In genomic region chr7:154503962-154504550, GRCh38 we compare ENCODE assay signal across 8 cellular contexts.
DNase-seq lines count a peak whose midpoint lies in the region; ATAC-seq and TF ChIP-seq lines count a peak whose summit lies in the region.

No MANE protein-coding gene starts in this region.

- POLR2A ChIA-PET in PC-3 (lab: Charles Lee; ENCODE audit: unreplicated experiment) = no interaction called here

- H3K4me1 ChIP-seq in PC-3 (ENCODE audit: insufficient read depth, low read length) (no peaks in the 10 kb centered on the region), gastrocnemius medialis (no peaks in the 10 kb centered on the region), tibial nerve (no peaks in the 10 kb centered on the region)

- H3K27me3 ChIP-seq in PC-3 (ENCODE audit: low read length) = no peaks in the 10 kb centered on the region
- H3K27me3 ChIP-seq in gastrocnemius medialis = no peaks in the 10 kb centered on the region
- H3K27me3 ChIP-seq in tibial nerve = no peaks in the 10 kb centered on the region

- no peaks in the 10 kb centered on the region for H3K9me3 ChIP-seq in PC-3 (ENCODE audit: low read length)
- H3K9me3 ChIP-seq in gastrocnemius medialis = no peaks in the 10 kb centered on the region
- peaks cover 0 to 15% (median 0%) of the 10 kb centered on the region in 4 donors for H3K9me3 ChIP-seq in tibial nerve

- in situ Hi-C loops in G401 (cut with HindIII; ENCODE audit: low sequenced_read_pairs) (no loop called here), gastrocnemius medialis (cut with MboI; ENCODE audit: low sequenced_read_pairs in 4 of 4) (no loop called here)

- ATAC-seq in PC-3 (no peak), gastrocnemius medialis (peak in 1 of 2 donors; percentile 46)

- H3F3A ChIP-seq in PC-3 (ENCODE audit: low read length, unreplicated experiment) = no peaks in the 10 kb centered on the region

- no TSS peak for BruUV-seq in PC-3 (replicated peaks; lab: Mats Ljungman, UMichigan)

- H3K36me3 ChIP-seq in PC-3 (ENCODE audit: low read depth, low read length) (no peaks in the 10 kb centered on the region), gastrocnemius medialis (no peaks in the 10 kb centered on the region), tibial nerve (no peaks in the 10 kb centered on the region)

- H3K4me3 ChIP-seq in PC-3 (ENCODE audit: low read length) = no peak overlapping the region
- no peak overlapping the region for H3K4me3 ChIP-seq in fibroblast of pulmonary artery (replicated peaks; ENCODE audit: low read depth, low read length)
- H3K4me3 ChIP-seq in gastrocnemius medialis = no peak overlapping the region
- no peak overlapping the region for H3K4me3 ChIP-seq in tibial nerve

- 59 to 66% methylated on average over 5 of the region's 5 CpGs for WGBS in tibial nerve, 2 donors

- H3K9me2 ChIP-seq in PC-3 (replicated peaks; ENCODE audit: low read length) = no peaks in the 10 kb centered on the region

- no peak overlapping the region for H3K9ac ChIP-seq in PC-3 (ENCODE audit: low read length)

- H3K4me2 ChIP-seq in PC-3 (ENCODE audit: low read length) = no peak overlapping the region

- no peak overlapping the region for H2AFZ ChIP-seq in PC-3 (ENCODE audit: low read length)

- no peaks in the 10 kb centered on the region for H4K20me1 ChIP-seq in PC-3 (ENCODE audit: low read length)

- peak; percentile 41 for TF ChIP-seq RAD21 in Ishikawa (IDR thresholded peaks at IDR 0.05; ENCODE audit: low read depth)

- peak; percentile 81 for DNase-seq in G401 (ENCODE audit: low spot score)
- peak; percentile 53 for DNase-seq in PC-3
- peak; percentile 48 for DNase-seq in fibroblast of pulmonary artery (ENCODE audit: low read depth)
- no peak for DNase-seq in gastrocnemius medialis
- no peak for DNase-seq in HK-2 (ENCODE audit: unreplicated experiment)
- no peak for DNase-seq in tibial nerve (ENCODE audit: low spot score in 2 of 2)
- DNase-seq in activated CD4-positive, CD25-positive, alpha-beta regulatory T cell treated with anti-CD3 and anti-CD28 coated beads, Interleukin-2, amount 50 U/mL, for 72 hours = no peak

- H3K27ac ChIP-seq in PC-3 (ENCODE audit: low read length) = no peak overlapping the region
- H3K27ac ChIP-seq in gastrocnemius medialis = no peak overlapping the region
- H3K27ac ChIP-seq in tibial nerve = no peak overlapping the region

- no peaks in the 10 kb centered on the region for H3K79me2 ChIP-seq in PC-3 (ENCODE audit: low read length)

- CTCF ChIA-PET in PC-3 (lab: Charles Lee) = interaction anchor here (0.6 kb wide), 1 partner anchor 716 kb away, joined by 3 read pairs; no protein-coding TSS in a partner anchor

- no peak for TF ChIP-seq EP300 in Ishikawa (IDR thresholded peaks at IDR 0.05; ENCODE audit: borderline replicate concordance)
- TF ChIP-seq EP300 in tibial nerve (IDR thresholded peaks at IDR 0.05) = no peak

- TF ChIP-seq CTCF in PC-3 (conservative IDR thresholded peaks at IDR 0.05; ENCODE audit: low read depth, low read length) = peak; percentile 61
- TF ChIP-seq CTCF in fibroblast of pulmonary artery (IDR thresholded peaks at IDR 0.05; ENCODE audit: low read length, missing control alignments) = peak; percentile 47
- peak; percentile 49 to 65 (median 51) for TF ChIP-seq CTCF in gastrocnemius medialis (IDR thresholded peaks at IDR 0.05 in 4 of 5, conservative IDR thresholded peaks at IDR 0.05 in 1 of 5)
- TF ChIP-seq CTCF in tibial nerve (IDR thresholded peaks at IDR 0.05) = peak in 1 of 5 experiments; percentile 38

- TF ChIP-seq POLR2A in gastrocnemius medialis (IDR thresholded peaks at IDR 0.05) = no peak
- TF ChIP-seq POLR2A in tibial nerve (IDR thresholded peaks at IDR 0.05) = no peak

- intact Hi-C loops in PC-3 (cut with micrococcal nuclease) = loop anchor here (5.0 to 10.0 kb wide), 2 partner anchors 429 to 1612 kb away; no protein-coding TSS in a partner anchor
- intact Hi-C loops in gastrocnemius medialis (cut with DNase I; ENCODE audit: low total_unique reads) = loop anchor here (5.0 to 10.0 kb wide), 2 partner anchors 199 to 432 kb away; no protein-coding TSS in a partner anchor

TF ChIP-seq in Ishikawa, 13 proteins besides CTCF, POLR2A, EP300 and RAD21:
- TF ChIP-seq MAX (IDR thresholded peaks at IDR 0.05) (no peak), REST (IDR thresholded peaks at IDR 0.05; ENCODE audit: low read depth) (no peak), FOXM1 (IDR thresholded peaks at IDR 0.05; ENCODE audit: borderline replicate concordance, low read depth) (no peak), YY1 (IDR thresholded peaks at IDR 0.05; ENCODE audit: low read depth) (no peak), NFIC (IDR thresholded peaks at IDR 0.05) (no peak), CREB1 (IDR thresholded peaks at IDR 0.05; ENCODE audit: low read depth) (no peak), TEAD4 (IDR thresholded peaks at IDR 0.05) (no peak), CEBPB (IDR thresholded peaks at IDR 0.05) (no peak), ZBTB7A (IDR thresholded peaks at IDR 0.05; ENCODE audit: low read depth) (no peak), EGR1 (IDR thresholded peaks at IDR 0.05) (no peak), USF1 (IDR thresholded peaks at IDR 0.05) (no peak), TCF12 (IDR thresholded peaks at IDR 0.05; ENCODE audit: low read depth) (no peak), TAF1 (IDR thresholded peaks at IDR 0.05; ENCODE audit: low read depth) (no peak)
TF ChIP-seq in Ishikawa: peak in this region for 0.

Comparison
In these comparisons a context has a peak if more than half of its experiments do, and no peak if none do; other contexts are left out.
1. DNase-seq: peak in G401 (single experiment), PC-3 (single experiment) and fibroblast of pulmonary artery (single experiment); none in gastrocnemius medialis (0 of 2), HK-2 (single experiment), tibial nerve (0 of 2) and activated CD4-positive, CD25-positive, alpha-beta regulatory T cell treated with anti-CD3 and anti-CD28 coated beads, Interleukin-2, amount 50 U/mL, for 72 hours (single experiment).